Comparison of ENCODE assay signal across 16 cellular contexts in the genomic region with DNA sequence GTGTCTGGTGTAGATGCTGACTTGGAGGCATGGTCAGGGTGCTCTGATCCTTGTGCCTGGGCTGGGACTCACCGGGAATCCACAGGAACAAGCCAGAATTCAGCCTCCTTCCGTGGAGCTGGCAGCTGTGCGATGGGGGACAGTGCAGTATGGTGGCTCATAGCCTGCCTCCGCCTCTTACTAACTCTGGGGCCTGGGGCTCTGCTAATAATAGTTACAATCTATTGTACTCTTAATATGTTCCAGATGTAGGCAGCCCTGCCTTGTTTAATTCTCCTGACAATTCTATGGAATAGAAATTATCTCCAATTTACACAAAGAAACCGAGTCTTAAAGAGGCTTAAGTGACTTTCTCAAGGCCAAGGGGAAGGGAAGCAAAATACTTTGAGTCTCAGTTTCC.
A peak's percentile ranks its signal among the peaks of the same experiment; 100 is the strongest.
DNase-seq lines count a peak whose midpoint lies in the region; ATAC-seq and TF ChIP-seq lines count a peak whose summit lies in the region.
"Had no signal": no experiment of that assay in that cellular context is flagged by ENCODE, and none has a peak within 500 bp of the region (broad histone marks: within the 10 kb centered on the region; RNA-seq: fewer than 3 reads in every experiment).

No MANE protein-coding gene starts in this region.

- intact Hi-C loops in CD14-positive monocyte (cut with micrococcal nuclease), result no loop called here

- TF ChIP-seq CTCF in AG10803 (conservative IDR thresholded peaks at IDR 0.05; ENCODE audit: low read length) (no peak), fibroblast of mammary gland (conservative IDR thresholded peaks at IDR 0.05; ENCODE audit: control insufficient read depth, insufficient read depth, low read depth, low read length) (no peak), osteocyte (IDR thresholded peaks at IDR 0.05) (no peak), CD14-positive monocyte (IDR thresholded peaks at IDR 0.05) (no peak)

- H3K27ac Mint-ChIP-seq in osteocyte (ENCODE audit: unreplicated experiment) (peak overlapping the region; percentile 37), CD14-positive monocyte (no peak overlapping the region)
- H3K27ac Mint-ChIP-seq: GM23338 had no signal

- DNase-seq in AG10803 (ENCODE audit: low read depth) (peak; percentile 15), RPMI7951 (ENCODE audit: low read depth) (peak; percentile 76), fibroblast of mammary gland (ENCODE audit: low read depth) (peak; percentile 24), osteocyte (ENCODE audit: extremely low spot score, unreplicated experiment) (no peak), CD14-positive monocyte (ENCODE audit: low spot score) (no peak), SHP77 treated with DMSO at 0.1 percent for 48 hours (lab: John Stamatoyannopoulos, UW) (no peak)
- DNase-seq: DND-41, NCI-H1105, NCI-H2081, NCI-H446 treated with DMSO at 0.1 percent for 48 hours, Peyer's patch had no signal

- H3K27me3 Mint-ChIP-seq in osteocyte (ENCODE audit: unreplicated experiment) (peaks cover 51% of the 10 kb centered on the region), CD14-positive monocyte (ENCODE audit: low read depth in 3 of 3) (peaks cover 17 to 32% (median 19%) of the 10 kb centered on the region in 3 donors)

- no peak for ATAC-seq in GM18517 (IDR thresholded peaks at IDR 0.05; ENCODE audit: unreplicated experiment)
- ATAC-seq: GM23338, HCT116, Right ventricle myocardium inferior had no signal

- H3K4me3 ChIP-seq in AG10803 (ENCODE audit: low read length) (no peak overlapping the region), fibroblast of mammary gland (ENCODE audit: control insufficient read depth, low read depth, low read length) (no peak overlapping the region)
- H3K4me3 ChIP-seq: BLaER1 treated with 17β-estradiol and CSF1 and Interleukin-3, amounts not matched to agents 10 nM and 100 nM; GM23338; Peyer's patch had no signal

- H3K36me3 Mint-ChIP-seq in osteocyte (ENCODE audit: unreplicated experiment) (no peaks in the 10 kb centered on the region), CD14-positive monocyte (no peaks in the 10 kb centered on the region)

- H3K9me3 Mint-ChIP-seq in osteocyte (ENCODE audit: unreplicated experiment), result no peaks in the 10 kb centered on the region
- no peaks in the 10 kb centered on the region for H3K9me3 Mint-ChIP-seq in CD14-positive monocyte
- H3K9me3 Mint-ChIP-seq: GM23338 had no signal

- H3K4me3 Mint-ChIP-seq in osteocyte (ENCODE audit: unreplicated experiment) (no peak overlapping the region), CD14-positive monocyte (no peak overlapping the region)
- H3K4me3 Mint-ChIP-seq: GM23338 had no signal

- H3K4me1 Mint-ChIP-seq in osteocyte (ENCODE audit: unreplicated experiment), result peaks cover 7% of the 10 kb centered on the region
- no peaks in the 10 kb centered on the region for H3K4me1 Mint-ChIP-seq in CD14-positive monocyte

Comparison
In these comparisons a context has a peak if more than half of its experiments do, and no peak if none do; other contexts are left out.
1. DNase-seq: peak in AG10803 (single experiment), RPMI7951 (single experiment) and fibroblast of mammary gland (single experiment); none in osteocyte (single experiment), CD14-positive monocyte (single experiment) and SHP77 treated with DMSO at 0.1 percent for 48 hours (single experiment).